ENCODE assay signal across 8 cellular contexts in the genomic region with DNA sequence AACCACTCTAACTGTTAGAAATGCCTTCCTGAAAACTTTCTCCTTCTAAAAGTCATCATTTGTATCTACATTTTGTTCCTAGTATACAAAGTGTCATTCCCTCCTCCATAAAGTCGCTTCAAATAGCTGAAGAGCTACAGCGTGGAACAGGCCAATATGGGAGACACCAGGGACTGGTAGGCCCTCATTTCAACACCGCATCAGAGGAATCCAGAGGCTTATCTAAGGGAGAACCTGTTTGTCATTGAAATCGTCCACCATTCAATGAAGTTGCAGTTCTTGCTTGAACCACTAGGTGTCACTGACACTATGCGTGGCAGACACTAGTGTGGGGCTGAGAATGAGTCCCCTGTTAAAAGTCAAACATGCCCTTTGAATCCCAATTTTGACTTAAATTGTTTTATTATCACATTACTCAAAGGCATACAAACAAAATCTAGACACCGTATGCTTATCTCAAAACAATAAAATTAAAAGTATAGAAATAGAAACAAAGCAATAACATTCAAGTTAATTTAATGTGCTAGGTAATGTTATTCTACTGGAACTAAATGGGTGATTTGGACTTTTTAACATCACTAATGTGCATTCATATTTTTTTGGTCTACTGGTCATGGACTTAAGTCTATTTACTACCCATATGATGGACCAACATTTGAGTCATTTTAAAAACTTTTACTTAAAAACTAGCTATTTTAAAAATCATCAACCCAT.
DNase-seq lines count a peak whose midpoint lies in the region; ATAC-seq, FAIRE-seq and TF ChIP-seq lines count a peak whose summit lies in the region.

No MANE protein-coding gene starts in this region.

- TF ChIP-seq CTCF in LNCAP (IDR thresholded peaks at IDR 0.05) (peak; percentile 95), SU-DHL-6 (IDR thresholded peaks at IDR 0.05; ENCODE audit: insufficient read depth, low read length, poor library complexity, severe bottlenecking) (peak; percentile 74), coronary artery (IDR thresholded peaks at IDR 0.05) (peak; percentile 69), HepG2 (CRISPR knock-in tag; IDR thresholded peaks at IDR 0.05) (peak; percentile 82)

- no peaks in the 10 kb centered on the region for H3K36me3 ChIP-seq in SU-DHL-6 (ENCODE audit: low read length)
- H3K36me3 ChIP-seq in HepG2 (replicated peaks in 1 of 2; ENCODE audit: control insufficient read depth in 1 of 2, insufficient read depth in 2 of 2, low read length in 2 of 2) = no peaks in the 10 kb centered on the region

- ATAC-seq in Right ventricle myocardium inferior (peak; percentile 62), HepG2 (peak; percentile 89), HG03097 (IDR thresholded peaks at IDR 0.05; ENCODE audit: low FRiP score, unreplicated experiment) (no peak)

- no TSS peak for BruUV-seq in HepG2 (replicated peaks; lab: Mats Ljungman, UMichigan)

- no peak overlapping the region for H3K27ac ChIP-seq in SU-DHL-6 (ENCODE audit: low read depth, low read length)
- H3K27ac ChIP-seq in coronary artery = no peak overlapping the region
- H3K27ac ChIP-seq in HepG2 (ENCODE audit: extremely low read length, insufficient read depth, low read length) = no peak overlapping the region

- H3K27me3 ChIP-seq in SU-DHL-6 (ENCODE audit: low read length) (no peaks in the 10 kb centered on the region), HepG2 (ENCODE audit: control insufficient read depth in 1 of 2, insufficient read depth in 2 of 2, low read length in 2 of 2) (no peaks in the 10 kb centered on the region)

- CTCF ChIA-PET in HepG2 (lab: Yijun Ruan, JAX; ENCODE audit: low intra/inter-chr PET ratio, low total read pairs) = interaction anchor here (0.9 to 3.1 kb wide), 4 partner anchors 120 to 176 kb away, joined by 3 to 31 read pairs (median 4); no protein-coding TSS in a partner anchor

- FAIRE-seq in HepG2 (lab: Jason Lieb, UNC) = peak; percentile 95

- no peak overlapping the region for H3K4me3 ChIP-seq in SU-DHL-6 (ENCODE audit: insufficient read depth, low read length, poor library complexity, severe bottlenecking)
- no peak overlapping the region for H3K4me3 ChIP-seq in coronary artery
- no peak overlapping the region for H3K4me3 ChIP-seq in HepG2 (replicated peaks in 1 of 3; ENCODE audit: insufficient read depth in 1 of 3, low read depth in 2 of 3, low read length in 3 of 3)

- TF ChIP-seq POLR2A in HepG2 (IDR thresholded peaks at IDR 0.05; ENCODE audit: insufficient read depth in 1 of 2, low read depth in 2 of 2, low read length in 2 of 2) = no peak

- no peak for DNase-seq in Right ventricle myocardium inferior (ENCODE audit: missing footprints)
- DNase-seq in cardiac septum (ENCODE audit: low spot score) = no peak
- DNase-seq in coronary artery (ENCODE audit: low spot score) = no peak
- DNase-seq in HepG2 (ENCODE audit: low spot score) = peak; percentile 52
- DNase-seq in stromal cell of bone marrow (ENCODE audit: low read depth) = peak; percentile 23

- intact Hi-C loops in Right ventricle myocardium inferior (cut with DNase I) = loop anchor here (5.0 kb wide), 1 partner anchor 122 kb away; no protein-coding TSS in a partner anchor
- intact Hi-C loops in cardiac septum (cut with DNase I) = no loop called here
- intact Hi-C loops in HepG2 (cut with micrococcal nuclease; ENCODE audit: unreplicated experiment) = loop anchor here (10.0 kb wide), 1 partner anchor 325 kb away; no protein-coding TSS in a partner anchor

- no peaks in the 10 kb centered on the region for H3K79me2 ChIP-seq in SU-DHL-6 (ENCODE audit: insufficient read depth, low read length)
- no peaks in the 10 kb centered on the region for H3K79me2 ChIP-seq in HepG2 (ENCODE audit: insufficient read depth, low read length)

- POLR2A ChIA-PET in HepG2 (lab: Yijun Ruan, JAX) = no interaction called here

- no peak for TF ChIP-seq EP300 in HepG2 (IDR thresholded peaks at IDR 0.05; ENCODE audit: low read depth in 2 of 2, low read length in 2 of 2)
- no peak for TF ChIP-seq EP300 in HepG2 (CRISPR knock-in tag; IDR thresholded peaks at IDR 0.05; ENCODE audit: borderline replicate concordance)

- H3F3A ChIP-seq in SU-DHL-6 (ENCODE audit: insufficient read depth) = no peaks in the 10 kb centered on the region

- H3K4me2 ChIP-seq in SU-DHL-6 (ENCODE audit: low read depth, low read length, poor library complexity, severe bottlenecking) (no peak overlapping the region), HepG2 (ENCODE audit: low read depth, low read length) (no peak overlapping the region)

- H3K9ac ChIP-seq in SU-DHL-6 (ENCODE audit: low read length) (no peak overlapping the region), HepG2 (ENCODE audit: insufficient read depth, low read depth, low read length) (no peak overlapping the region)

- in situ Hi-C loops in HepG2 (cut with HindIII; ENCODE audit: extremely low pct_ligation_motif_present, low pct_unique_long_range_greater_than_20kb) = loop anchor here (10.0 kb wide), 1 partner anchor 175 kb away; no protein-coding TSS in a partner anchor

- H3K9me3 ChIP-seq in SU-DHL-6 (ENCODE audit: insufficient read depth, low read length) (no peaks in the 10 kb centered on the region), HepG2 (ENCODE audit: low read length) (no peaks in the 10 kb centered on the region)

- WGBS in HepG2 (ENCODE audit: low lambda C conversion rate) = 0% methylated on average over 6 of the region's 6 CpGs

- H3K9me2 ChIP-seq in SU-DHL-6 (replicated peaks; ENCODE audit: insufficient read depth, low read length) = no peaks in the 10 kb centered on the region

- TF ChIP-seq RAD21 in HepG2 (CRISPR knock-in tag; IDR thresholded peaks at IDR 0.05) = peak; percentile 45; the same call in 1 of the 2 replicates

- no peaks in the 10 kb centered on the region for H4K20me1 ChIP-seq in SU-DHL-6 (ENCODE audit: low read depth, low read length)
- no peaks in the 10 kb centered on the region for H4K20me1 ChIP-seq in HepG2 (ENCODE audit: insufficient read depth, low read length)

- peaks cover 7% of the 10 kb centered on the region; the same call in 1 of the 2 replicates for H3K4me1 ChIP-seq in HepG2 (ENCODE audit: insufficient read depth, low read length)

- no peak overlapping the region for H2AFZ ChIP-seq in SU-DHL-6 (ENCODE audit: low read depth, low read length, severe bottlenecking)
- H2AFZ ChIP-seq in HepG2 (ENCODE audit: low read length) = no peak overlapping the region

TF ChIP-seq in HepG2, 621 proteins besides CTCF, POLR2A, EP300 and RAD21 (continues in another document):
- TF ChIP-seq ZFP62 (CRISPR knock-in tag; IDR thresholded peaks at IDR 0.05) (no peak), STAG1 (CRISPR knock-in tag; IDR thresholded peaks at IDR 0.05) (peak; percentile 84), FOSL2 (CRISPR knock-in tag; IDR thresholded peaks at IDR 0.05) (0 out of 2 replicates have a peak, but pooled peaks have one; percentile 6), MTF2 (CRISPR knock-in tag; IDR thresholded peaks at IDR 0.05; ENCODE audit: borderline replicate concordance) (no peak), ZNF335 (CRISPR knock-in tag; IDR thresholded peaks at IDR 0.05) (no peak), ZNF790 (CRISPR knock-in tag; IDR thresholded peaks at IDR 0.05; ENCODE audit: borderline replicate concordance) (no peak), TOE1 (CRISPR knock-in tag; IDR thresholded peaks at IDR 0.05) (no peak), NR2F2 (IDR thresholded peaks at IDR 0.05; ENCODE audit: borderline replicate concordance, low read depth) (no peak), SIN3B (IDR thresholded peaks at IDR 0.05; ENCODE audit: low read length) (no peak), XRCC5 (optimal IDR thresholded peaks at IDR 0.05; ENCODE audit: low read length) (no peak), ZNF678 (CRISPR knock-in tag; IDR thresholded peaks at IDR 0.05) (no peak), SMC3 (IDR thresholded peaks at IDR 0.05; ENCODE audit: low read length) (peak; percentile 64), ZMYM3 (CRISPR knock-in tag; IDR thresholded peaks at IDR 0.05) (no peak), KAT8 (CRISPR knock-in tag; IDR thresholded peaks at IDR 0.05) (no peak)
- TF ChIP-seq, protein P1, sequence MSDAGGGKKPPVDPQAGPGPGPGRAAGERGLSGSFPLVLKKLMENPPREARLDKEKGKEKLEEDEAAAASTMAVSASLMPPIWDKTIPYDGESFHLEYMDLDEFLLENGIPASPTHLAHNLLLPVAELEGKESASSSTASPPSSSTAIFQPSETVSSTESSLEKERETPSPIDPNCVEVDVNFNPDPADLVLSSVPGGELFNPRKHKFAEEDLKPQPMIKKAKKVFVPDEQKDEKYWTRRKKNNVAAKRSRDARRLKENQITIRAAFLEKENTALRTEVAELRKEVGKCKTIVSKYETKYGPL (CRISPR knock-in tag; IDR thresholded peaks at IDR 0.05) = no peak
- TF ChIP-seq, protein P2, sequence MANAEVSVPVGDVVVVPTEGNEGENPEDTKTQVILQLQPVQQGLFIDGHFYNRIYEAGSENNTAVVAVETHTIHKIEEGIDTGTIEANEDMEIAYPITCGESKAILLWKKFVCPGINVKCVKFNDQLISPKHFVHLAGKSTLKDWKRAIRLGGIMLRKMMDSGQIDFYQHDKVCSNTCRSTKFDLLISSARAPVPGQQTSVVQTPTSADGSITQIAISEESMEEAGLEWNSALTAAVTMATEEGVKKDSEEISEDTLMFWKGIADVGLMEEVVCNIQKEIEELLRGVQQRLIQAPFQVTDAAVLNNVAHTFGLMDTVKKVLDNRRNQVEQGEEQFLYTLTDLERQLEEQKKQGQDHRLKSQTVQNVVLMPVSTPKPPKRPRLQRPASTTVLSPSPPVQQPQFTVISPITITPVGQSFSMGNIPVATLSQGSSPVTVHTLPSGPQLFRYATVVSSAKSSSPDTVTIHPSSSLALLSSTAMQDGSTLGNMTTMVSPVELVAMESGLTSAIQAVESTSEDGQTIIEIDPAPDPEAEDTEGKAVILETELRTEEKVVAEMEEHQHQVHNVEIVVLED (CRISPR knock-in tag; IDR thresholded peaks at IDR 0.05; ENCODE audit: borderline replicate concordance) = no peak
- TF ChIP-seq, protein P3, sequence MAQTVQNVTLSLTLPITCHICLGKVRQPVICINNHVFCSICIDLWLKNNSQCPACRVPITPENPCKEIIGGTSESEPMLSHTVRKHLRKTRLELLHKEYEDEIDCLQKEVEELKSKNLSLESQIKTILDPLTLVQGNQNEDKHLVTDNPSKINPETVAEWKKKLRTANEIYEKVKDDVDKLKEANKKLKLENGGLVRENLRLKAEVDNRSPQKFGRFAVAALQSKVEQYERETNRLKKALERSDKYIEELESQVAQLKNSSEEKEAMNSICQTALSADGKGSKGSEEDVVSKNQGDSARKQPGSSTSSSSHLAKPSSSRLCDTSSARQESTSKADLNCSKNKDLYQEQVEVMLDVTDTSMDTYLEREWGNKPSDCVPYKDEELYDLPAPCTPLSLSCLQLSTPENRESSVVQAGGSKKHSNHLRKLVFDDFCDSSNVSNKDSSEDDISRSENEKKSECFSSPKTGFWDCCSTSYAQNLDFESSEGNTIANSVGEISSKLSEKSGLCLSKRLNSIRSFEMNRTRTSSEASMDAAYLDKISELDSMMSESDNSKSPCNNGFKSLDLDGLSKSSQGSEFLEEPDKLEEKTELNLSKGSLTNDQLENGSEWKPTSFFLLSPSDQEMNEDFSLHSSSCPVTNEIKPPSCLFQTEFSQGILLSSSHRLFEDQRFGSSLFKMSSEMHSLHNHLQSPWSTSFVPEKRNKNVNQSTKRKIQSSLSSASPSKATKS (CRISPR knock-in tag; IDR thresholded peaks at IDR 0.05) = no peak

Comparison
In these comparisons a context has a peak if more than half of its experiments do, and no peak if none do; other contexts are left out.
1. DNase-seq: peak in HepG2 (single experiment) and stromal cell of bone marrow (single experiment); none in Right ventricle myocardium inferior (single experiment), cardiac septum (single experiment) and coronary artery (single experiment).
2. Peak in every context shown above with its lines, with median percentiles within 50 percentile points of each other: CTCF ChIP-seq.